ENCODE assay signal across 9 cellular contexts in the genomic region with DNA sequence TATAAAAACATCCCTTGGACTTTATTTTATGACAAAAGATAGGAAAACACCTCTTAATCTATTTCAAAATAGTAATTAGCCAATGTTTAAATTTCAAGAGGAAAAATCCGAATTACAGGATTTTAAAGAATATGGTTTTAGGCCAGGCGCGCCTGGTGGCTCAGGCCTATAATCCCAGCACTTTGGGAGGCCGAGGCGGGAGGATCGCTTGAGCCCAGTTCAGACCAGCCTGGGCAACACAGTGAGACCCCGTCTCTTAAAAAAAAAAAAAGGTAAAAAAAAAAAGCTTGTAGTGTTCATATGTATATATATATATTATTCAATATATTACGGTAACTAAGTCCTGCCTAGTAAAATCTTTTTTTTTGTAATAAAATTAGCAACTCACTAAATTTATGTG. TPM values are rescaled to one million over a fixed set of nuclear protein-coding genes. Genes with fewer than 3 reads are reported as not detected.
A peak's percentile ranks its signal among the peaks of the same experiment; 100 is the strongest.
DNase-seq lines count a peak whose midpoint lies in the region; ATAC-seq and TF ChIP-seq lines count a peak whose summit lies in the region.
"Had no signal": no experiment of that assay in that cellular context is flagged by ENCODE, and none has a peak within 500 bp of the region (broad histone marks: within the 10 kb centered on the region; RNA-seq: fewer than 3 reads in every experiment).

No MANE protein-coding gene starts in this region.

- no peak for DNase-seq in activated T-cell treated with anti-CD3 and anti-CD28 coated beads, Interleukin-2, amount 50 U/mL, for 4 hours
- DNase-seq in activated T-cell treated with anti-CD3 and anti-CD28 coated beads, Interleukin-2, amount 50 U/mL, for 1 hour: no peak
- no peak for DNase-seq in ascending aorta (ENCODE audit: low spot score in 2 of 2)
- DNase-seq in kidney epithelial cell (ENCODE audit: low read depth): no peak
- no peak for DNase-seq in testis
- DNase-seq in ureter (ENCODE audit: low spot score): no peak
- no peak for DNase-seq in NCI-H2107 (lab: John Stamatoyannopoulos, UW)
- DNase-seq: NCI-H1694 had no signal

- TF ChIP-seq CTCF in ascending aorta (IDR thresholded peaks at IDR 0.05) (no peak), kidney epithelial cell (IDR thresholded peaks at IDR 0.05; ENCODE audit: insufficient read depth, low read length, poor library complexity, severe bottlenecking) (no peak), testis (IDR thresholded peaks at IDR 0.05) (no peak)

- H3K4me1 ChIP-seq in ascending aorta: peaks cover 6 to 11% of the 10 kb centered on the region in 2 donors
- peaks cover 14% of the 10 kb centered on the region for H3K4me1 ChIP-seq in testis

- no peaks in the 10 kb centered on the region for H3K9me3 Mint-ChIP-seq in activated T-cell treated with anti-CD3 and anti-CD28 coated beads, Interleukin-2, amount 50 U/mL, for 4 hours

- no peak for ATAC-seq in activated T-cell treated with anti-CD3 and anti-CD28 coated beads, Interleukin-2, amount 50 U/mL, for 4 hours
- ATAC-seq in GM19467 (IDR thresholded peaks at IDR 0.05; ENCODE audit: unreplicated experiment): no peak

- intact Hi-C loops in ascending aorta (cut with DNase I) (loop anchor here (5.0 kb wide), 3 partner anchors 327 to 557 kb away; partner anchors contain the start of genes INPP5A, LRRC27 and STK32C), testis (cut with DNase I; ENCODE audit: low total_unique reads) (no loop called here)

- H3K9me3 ChIP-seq in ascending aorta (no peaks in the 10 kb centered on the region), testis (no peaks in the 10 kb centered on the region)

- no peaks in the 10 kb centered on the region for H3K36me3 ChIP-seq in ascending aorta
- H3K36me3 ChIP-seq in kidney epithelial cell (ENCODE audit: control insufficient read depth, insufficient read depth, low read length): peaks cover 2% of the 10 kb centered on the region
- H3K36me3 ChIP-seq in testis (ENCODE audit: low read depth, missing control alignments): no peaks in the 10 kb centered on the region

- H3K27ac ChIP-seq in ascending aorta: no peak overlapping the region
- peak overlapping the region; percentile 1 to 18 for H3K27ac ChIP-seq in testis

- H3K4me1 Mint-ChIP-seq in activated T-cell treated with anti-CD3 and anti-CD28 coated beads, Interleukin-2, amount 50 U/mL, for 4 hours (ENCODE audit: low read depth): peaks cover 45% of the 10 kb centered on the region

- H3K27me3 ChIP-seq in ascending aorta (no peaks in the 10 kb centered on the region), kidney epithelial cell (ENCODE audit: control insufficient read depth, insufficient read depth, low read length) (no peaks in the 10 kb centered on the region), testis (no peaks in the 10 kb centered on the region)

- WGBS in testis, 2 donors: 56 to 66% methylated on average over 8 of the region's 8 CpGs

- H3K4me3 Mint-ChIP-seq in activated T-cell treated with anti-CD3 and anti-CD28 coated beads, Interleukin-2, amount 50 U/mL, for 4 hours: peak overlapping the region; percentile 59

- TF ChIP-seq POLR2A in testis (IDR thresholded peaks at IDR 0.05): no peak

- H3K27me3 Mint-ChIP-seq in activated T-cell treated with anti-CD3 and anti-CD28 coated beads, Interleukin-2, amount 50 U/mL, for 4 hours (ENCODE audit: low read depth): no peaks in the 10 kb centered on the region

- H3K4me3 ChIP-seq in ascending aorta (peak overlapping the region; percentile 92 to 99), kidney epithelial cell (ENCODE audit: low read depth, low read length) (peak overlapping the region; percentile 30), testis (peak overlapping the region; percentile 90 to 99)

- H3K36me3 Mint-ChIP-seq in activated T-cell treated with anti-CD3 and anti-CD28 coated beads, Interleukin-2, amount 50 U/mL, for 4 hours (ENCODE audit: insufficient read depth): no peaks in the 10 kb centered on the region

RNA-seq across cellular contexts. Expression of gene BNIP3, which starts 1.4 kb away (rescaled TPM):
- total RNA-seq in activated T-cell treated with anti-CD3 and anti-CD28 coated beads, Interleukin-2, amount 50 U/mL, for 4 hours: 10 to 100 TPM; 36.5 to 40.5 (median 38.6) TPM
- total RNA-seq in ascending aorta (18.3 TPM), kidney epithelial cell (57.3 and 70.7 TPM in 2 replicates), testis (10 to 100 TPM; 61.5 to 93.4 TPM), ureter (21.5 TPM)
- 36.7 TPM for polyA plus RNA-seq in testis (ENCODE audit: insufficient read depth, low read depth, low replicate concordance)

Comparison
In these comparisons a context has a peak if more than half of its experiments do, and no peak if none do; other contexts are left out.
1. H3K27ac ChIP-seq: peak in testis (2 of 2); none in ascending aorta (0 of 2).
2. H3K4me3 ChIP-seq: peak in every context shown above with its lines; median percentile 96 in ascending aorta; 94 in testis; 30 in kidney epithelial cell.